ENCODE assay signal across 1 cellular context in the genomic region with DNA sequence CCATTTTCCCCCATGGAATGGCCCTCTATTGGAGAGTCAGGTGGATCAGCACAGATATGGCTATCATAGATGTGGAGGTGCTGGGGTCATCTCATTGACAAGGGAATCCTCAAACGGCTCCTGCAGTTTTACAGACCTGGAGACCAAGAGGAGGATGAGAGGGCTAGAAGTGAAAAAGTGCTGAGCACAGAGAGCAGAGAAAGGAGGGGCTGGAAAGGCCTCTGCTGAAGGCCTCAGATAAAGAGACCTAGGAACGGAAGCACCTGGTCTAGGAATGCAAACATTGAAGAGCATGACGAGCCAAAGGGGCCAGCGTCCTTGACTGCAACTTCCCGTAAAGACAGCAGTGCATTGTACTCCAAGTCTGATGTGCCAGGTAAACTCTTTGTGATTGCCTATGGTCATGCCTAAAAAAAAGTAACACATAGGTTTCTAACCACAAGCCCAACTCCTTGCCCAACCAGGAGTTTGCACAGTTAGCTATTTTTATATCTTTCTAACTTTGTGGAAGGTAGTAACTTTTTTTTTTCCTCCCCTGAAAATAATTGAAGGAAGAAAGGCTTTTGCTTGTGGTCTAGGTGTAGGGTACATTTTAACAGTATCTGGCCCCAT.
A peak's percentile ranks its signal among the peaks of the same experiment; 100 is the strongest.
TF ChIP-seq lines count a peak whose summit lies in the region.

No MANE protein-coding gene starts in this region.

TF ChIP-seq in K562, 482 proteins besides CTCF, POLR2A, EP300 and RAD21 (continued from another document and continues in another):
- TF ChIP-seq IFI16 (CRISPR knock-in tag; IDR thresholded peaks at IDR 0.05) (no peak), ZEB2 (IDR thresholded peaks at IDR 0.05) (peak; percentile 86), TCFL5 (CRISPR knock-in tag; conservative IDR thresholded peaks at IDR 0.05) (no peak), NR3C1 (CRISPR knock-in tag; IDR thresholded peaks at IDR 0.05) (no peak), ZNF316 (IDR thresholded peaks at IDR 0.05) (peak; percentile 75), ILK (tag; IDR thresholded peaks at IDR 0.05; ENCODE audit: borderline replicate concordance, low read depth) (no peak), SPI1 (IDR thresholded peaks at IDR 0.05; ENCODE audit: borderline replicate concordance, low read depth, low read length) (0 out of 2 replicates have a peak, but pooled peaks have one; percentile 14), TFAP4 (CRISPR knock-in tag; IDR thresholded peaks at IDR 0.05; ENCODE audit: borderline replicate concordance) (no peak), TAL1 (IDR thresholded peaks at IDR 0.05) (peak; percentile 61; the same call in 1 of the 2 replicates), ETV5 (CRISPR knock-in tag; IDR thresholded peaks at IDR 0.05; ENCODE audit: low read depth) (0 out of 2 replicates have a peak, but pooled peaks have one; percentile 25), RBM39 (optimal IDR thresholded peaks at IDR 0.05; ENCODE audit: low read depth, low read length) (peak; percentile 51), RUNX1 (IDR thresholded peaks at IDR 0.05; ENCODE audit: low read depth) (no peak), CBFA2T2 (conservative IDR thresholded peaks at IDR 0.05) (peak; percentile 51), MAFK (IDR thresholded peaks at IDR 0.05; ENCODE audit: low read length) (peak; percentile 47; the same call in 1 of the 2 replicates), MNT (conservative IDR thresholded peaks at IDR 0.05) (peak in 1 of 2 experiments; percentile 53; a peak in 1 of 4 replicates), CBX3 (IDR thresholded peaks at IDR 0.05; ENCODE audit: borderline replicate concordance in 1 of 2, low read length in 2 of 2) (no peak), E2F4 (CRISPR knock-in tag; IDR thresholded peaks at IDR 0.05; ENCODE audit: low read depth) (no peak), SREBF2 (CRISPR knock-in tag; IDR thresholded peaks at IDR 0.05) (no peak), USF2 (CRISPR knock-in tag; IDR thresholded peaks at IDR 0.05) (no peak), ZBTB9 (CRISPR knock-in tag; IDR thresholded peaks at IDR 0.05) (no peak), ETV1 (tag; conservative IDR thresholded peaks at IDR 0.05; ENCODE audit: low read depth) (peak; percentile 67), RBM22 (IDR thresholded peaks at IDR 0.05; ENCODE audit: low read depth, low read length, poor library complexity, severe bottlenecking) (no peak), NFE2 (IDR thresholded peaks at IDR 0.05; ENCODE audit: low read depth) (0 out of 2 replicates have a peak, but pooled peaks have one; percentile 8), ZBTB8A (IDR thresholded peaks at IDR 0.05; ENCODE audit: partially characterized antibody) (no peak), ZC3H4 (CRISPR knock-in tag; IDR thresholded peaks at IDR 0.05; ENCODE audit: borderline replicate concordance) (no peak), CCNT2 (IDR thresholded peaks at IDR 0.05; ENCODE audit: borderline replicate concordance, extremely low read depth, insufficient read length, low read depth, low read length) (no peak), KDM4B (IDR thresholded peaks at IDR 0.05; ENCODE audit: borderline replicate concordance in 2 of 2, low read depth in 1 of 2) (no peak)
- TF ChIP-seq, protein P1, sequence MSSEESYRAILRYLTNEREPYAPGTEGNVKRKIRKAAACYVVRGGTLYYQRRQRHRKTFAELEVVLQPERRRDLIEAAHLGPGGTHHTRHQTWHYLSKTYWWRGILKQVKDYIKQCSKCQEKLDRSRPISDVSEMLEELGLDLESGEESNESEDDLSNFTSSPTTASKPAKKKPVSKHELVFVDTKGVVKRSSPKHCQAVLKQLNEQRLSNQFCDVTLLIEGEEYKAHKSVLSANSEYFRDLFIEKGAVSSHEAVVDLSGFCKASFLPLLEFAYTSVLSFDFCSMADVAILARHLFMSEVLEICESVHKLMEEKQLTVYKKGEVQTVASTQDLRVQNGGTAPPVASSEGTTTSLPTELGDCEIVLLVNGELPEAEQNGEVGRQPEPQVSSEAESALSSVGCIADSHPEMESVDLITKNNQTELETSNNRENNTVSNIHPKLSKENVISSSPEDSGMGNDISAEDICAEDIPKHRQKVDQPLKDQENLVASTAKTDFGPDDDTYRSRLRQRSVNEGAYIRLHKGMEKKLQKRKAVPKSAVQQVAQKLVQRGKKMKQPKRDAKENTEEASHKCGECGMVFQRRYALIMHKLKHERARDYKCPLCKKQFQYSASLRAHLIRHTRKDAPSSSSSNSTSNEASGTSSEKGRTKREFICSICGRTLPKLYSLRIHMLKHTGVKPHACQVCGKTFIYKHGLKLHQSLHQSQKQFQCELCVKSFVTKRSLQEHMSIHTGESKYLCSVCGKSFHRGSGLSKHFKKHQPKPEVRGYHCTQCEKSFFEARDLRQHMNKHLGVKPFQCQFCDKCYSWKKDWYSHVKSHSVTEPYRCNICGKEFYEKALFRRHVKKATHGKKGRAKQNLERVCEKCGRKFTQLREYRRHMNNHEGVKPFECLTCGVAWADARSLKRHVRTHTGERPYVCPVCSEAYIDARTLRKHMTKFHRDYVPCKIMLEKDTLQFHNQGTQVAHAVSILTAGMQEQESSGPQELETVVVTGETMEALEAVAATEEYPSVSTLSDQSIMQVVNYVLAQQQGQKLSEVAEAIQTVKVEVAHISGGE (CRISPR knock-in tag; IDR thresholded peaks at IDR 0.05), result no peak
- TF ChIP-seq, protein P2, sequence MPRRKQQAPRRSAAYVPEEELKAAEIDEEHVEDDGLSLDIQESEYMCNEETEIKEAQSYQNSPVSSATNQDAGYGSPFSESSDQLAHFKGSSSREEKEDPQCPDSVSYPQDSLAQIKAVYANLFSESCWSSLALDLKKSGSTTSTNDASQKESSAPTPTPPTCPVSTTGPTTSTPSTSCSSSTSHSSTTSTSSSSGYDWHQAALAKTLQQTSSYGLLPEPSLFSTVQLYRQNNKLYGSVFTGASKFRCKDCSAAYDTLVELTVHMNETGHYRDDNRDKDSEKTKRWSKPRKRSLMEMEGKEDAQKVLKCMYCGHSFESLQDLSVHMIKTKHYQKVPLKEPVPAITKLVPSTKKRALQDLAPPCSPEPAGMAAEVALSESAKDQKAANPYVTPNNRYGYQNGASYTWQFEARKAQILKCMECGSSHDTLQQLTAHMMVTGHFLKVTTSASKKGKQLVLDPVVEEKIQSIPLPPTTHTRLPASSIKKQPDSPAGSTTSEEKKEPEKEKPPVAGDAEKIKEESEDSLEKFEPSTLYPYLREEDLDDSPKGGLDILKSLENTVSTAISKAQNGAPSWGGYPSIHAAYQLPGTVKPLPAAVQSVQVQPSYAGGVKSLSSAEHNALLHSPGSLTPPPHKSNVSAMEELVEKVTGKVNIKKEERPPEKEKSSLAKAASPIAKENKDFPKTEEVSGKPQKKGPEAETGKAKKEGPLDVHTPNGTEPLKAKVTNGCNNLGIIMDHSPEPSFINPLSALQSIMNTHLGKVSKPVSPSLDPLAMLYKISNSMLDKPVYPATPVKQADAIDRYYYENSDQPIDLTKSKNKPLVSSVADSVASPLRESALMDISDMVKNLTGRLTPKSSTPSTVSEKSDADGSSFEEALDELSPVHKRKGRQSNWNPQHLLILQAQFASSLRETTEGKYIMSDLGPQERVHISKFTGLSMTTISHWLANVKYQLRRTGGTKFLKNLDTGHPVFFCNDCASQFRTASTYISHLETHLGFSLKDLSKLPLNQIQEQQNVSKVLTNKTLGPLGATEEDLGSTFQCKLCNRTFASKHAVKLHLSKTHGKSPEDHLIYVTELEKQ (CRISPR knock-in tag; IDR thresholded peaks at IDR 0.05), result no peak
- TF ChIP-seq, protein P3, sequence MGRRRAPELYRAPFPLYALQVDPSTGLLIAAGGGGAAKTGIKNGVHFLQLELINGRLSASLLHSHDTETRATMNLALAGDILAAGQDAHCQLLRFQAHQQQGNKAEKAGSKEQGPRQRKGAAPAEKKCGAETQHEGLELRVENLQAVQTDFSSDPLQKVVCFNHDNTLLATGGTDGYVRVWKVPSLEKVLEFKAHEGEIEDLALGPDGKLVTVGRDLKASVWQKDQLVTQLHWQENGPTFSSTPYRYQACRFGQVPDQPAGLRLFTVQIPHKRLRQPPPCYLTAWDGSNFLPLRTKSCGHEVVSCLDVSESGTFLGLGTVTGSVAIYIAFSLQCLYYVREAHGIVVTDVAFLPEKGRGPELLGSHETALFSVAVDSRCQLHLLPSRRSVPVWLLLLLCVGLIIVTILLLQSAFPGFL (CRISPR knock-in tag; IDR thresholded peaks at IDR 0.05), result no peak
